1 cellular context compared by ENCODE assay signal in the genomic region with DNA sequence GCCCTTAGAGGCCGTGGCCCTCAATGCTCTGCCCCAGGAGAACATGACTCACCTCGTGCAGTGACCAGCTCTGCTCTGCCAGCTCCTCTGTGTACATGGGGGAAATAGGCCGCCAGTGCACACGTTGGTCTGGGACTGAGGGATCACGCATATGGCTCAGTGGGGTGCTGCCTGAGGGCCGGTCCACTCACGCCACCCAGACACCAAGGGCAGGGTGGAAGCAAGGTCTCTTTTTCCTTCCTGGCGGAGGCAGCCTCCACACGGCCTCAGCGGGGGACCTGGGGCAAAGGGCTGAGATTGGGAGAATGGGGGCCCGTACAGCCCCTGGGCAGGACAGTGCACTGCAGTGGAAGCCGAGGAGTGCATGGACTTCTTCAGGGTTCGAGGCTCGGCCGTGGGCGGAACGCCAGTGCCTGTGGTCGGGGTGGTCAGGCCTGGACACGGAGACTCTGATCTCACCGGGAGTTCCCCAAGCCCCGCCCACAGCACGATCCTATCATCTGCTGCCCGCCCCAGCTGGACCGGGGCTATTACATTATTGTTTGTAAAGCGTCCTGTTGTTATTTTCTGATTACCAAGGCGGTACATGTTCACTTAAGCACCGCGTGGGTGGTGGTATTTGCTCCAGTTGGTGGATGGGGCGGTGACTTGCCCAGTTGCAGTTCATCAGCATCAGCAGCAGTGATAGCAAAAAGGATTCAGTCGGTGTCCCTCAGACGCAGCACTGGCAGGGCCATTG.
TF ChIP-seq lines count a peak whose summit lies in the region.

No MANE protein-coding gene starts in this region.

TF ChIP-seq in HepG2, 621 proteins besides CTCF, POLR2A, EP300 and RAD21 (continued from another document and continues in another):
- TF ChIP-seq, protein P1, sequence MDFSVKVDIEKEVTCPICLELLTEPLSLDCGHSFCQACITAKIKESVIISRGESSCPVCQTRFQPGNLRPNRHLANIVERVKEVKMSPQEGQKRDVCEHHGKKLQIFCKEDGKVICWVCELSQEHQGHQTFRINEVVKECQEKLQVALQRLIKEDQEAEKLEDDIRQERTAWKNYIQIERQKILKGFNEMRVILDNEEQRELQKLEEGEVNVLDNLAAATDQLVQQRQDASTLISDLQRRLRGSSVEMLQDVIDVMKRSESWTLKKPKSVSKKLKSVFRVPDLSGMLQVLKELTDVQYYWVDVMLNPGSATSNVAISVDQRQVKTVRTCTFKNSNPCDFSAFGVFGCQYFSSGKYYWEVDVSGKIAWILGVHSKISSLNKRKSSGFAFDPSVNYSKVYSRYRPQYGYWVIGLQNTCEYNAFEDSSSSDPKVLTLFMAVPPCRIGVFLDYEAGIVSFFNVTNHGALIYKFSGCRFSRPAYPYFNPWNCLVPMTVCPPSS (IDR thresholded peaks at IDR 0.05) = no peak
- TF ChIP-seq ZFP41 (CRISPR knock-in tag; IDR thresholded peaks at IDR 0.05; ENCODE audit: borderline replicate concordance) (no peak), RBAK (CRISPR knock-in tag; IDR thresholded peaks at IDR 0.05) (peak; percentile 41; the same call in 1 of the 2 replicates), ZNF253 (CRISPR knock-in tag; IDR thresholded peaks at IDR 0.05; ENCODE audit: borderline replicate concordance) (0 out of 2 replicates have a peak, but pooled peaks have one; percentile 64), ISL2 (CRISPR knock-in tag; IDR thresholded peaks at IDR 0.05) (peak; percentile 40; the same call in 1 of the 2 replicates), KLF11 (CRISPR knock-in tag; IDR thresholded peaks at IDR 0.05) (peak; percentile 57; the same call in 1 of the 2 replicates), ZNF207 (IDR thresholded peaks at IDR 0.05; ENCODE audit: borderline replicate concordance) (no peak), KLF16 (CRISPR knock-in tag; IDR thresholded peaks at IDR 0.05) (no peak), TBX2 (CRISPR knock-in tag; IDR thresholded peaks at IDR 0.05; ENCODE audit: borderline replicate concordance) (peak; percentile 36; the same call in 1 of the 2 replicates), MXI1 (IDR thresholded peaks at IDR 0.05; ENCODE audit: borderline replicate concordance, low read depth, low read length) (peak; percentile 34; the same call in 1 of the 3 replicates), SP5 (CRISPR knock-in tag; IDR thresholded peaks at IDR 0.05; ENCODE audit: borderline replicate concordance, low read depth) (peak; percentile 74; the same call in 1 of the 2 replicates), ZNF501 (CRISPR knock-in tag; IDR thresholded peaks at IDR 0.05) (0 out of 2 replicates have a peak, but pooled peaks have one; percentile 28), FOXP1 (IDR thresholded peaks at IDR 0.05) (no peak), FOXP1 (CRISPR knock-in tag; IDR thresholded peaks at IDR 0.05) (peak; percentile 84), MEIS2 (CRISPR knock-in tag; IDR thresholded peaks at IDR 0.05) (peak; percentile 76; the same call in 1 of the 2 replicates), ZNF431 (CRISPR knock-in tag; IDR thresholded peaks at IDR 0.05; ENCODE audit: borderline replicate concordance, low read depth) (peak; percentile 45; the same call in 1 of the 2 replicates), AGO2 (optimal IDR thresholded peaks at IDR 0.05; ENCODE audit: low read depth, low read length) (peak; percentile 64), DPF2 (CRISPR knock-in tag; IDR thresholded peaks at IDR 0.05; ENCODE audit: borderline replicate concordance, low read depth) (no peak), ZNF614 (CRISPR knock-in tag; IDR thresholded peaks at IDR 0.05; ENCODE audit: borderline replicate concordance) (0 out of 2 replicates have a peak, but pooled peaks have one; percentile 35), SP1 (IDR thresholded peaks at IDR 0.05) (no peak), SP1 (CRISPR knock-in tag; IDR thresholded peaks at IDR 0.05) (peak; percentile 56; the same call in 1 of the 2 replicates), ZMAT3 (CRISPR knock-in tag; conservative IDR thresholded peaks at IDR 0.05) (peak; percentile 82), PCBP1 (IDR thresholded peaks at IDR 0.05; ENCODE audit: borderline replicate concordance, low read depth, low read length) (0 out of 2 replicates have a peak, but pooled peaks have one; percentile 27), BRD4 (CRISPR knock-in tag; IDR thresholded peaks at IDR 0.05) (peak; percentile 77; the same call in 1 of the 2 replicates), RXRA (CRISPR knock-in tag; IDR thresholded peaks at IDR 0.05) (0 out of 2 replicates have a peak, but pooled peaks have one; percentile 52), NFYB (CRISPR knock-in tag; IDR thresholded peaks at IDR 0.05) (no peak; the same call in 1 of the 2 replicates), ZBTB7B (CRISPR knock-in tag; IDR thresholded peaks at IDR 0.05) (peak; percentile 49; the same call in 1 of the 2 replicates), YY1 (IDR thresholded peaks at IDR 0.05; ENCODE audit: insufficient read depth, insufficient replicate concordance, low read depth, low read length) (peak; percentile 15), ZNF652 (CRISPR knock-in tag; IDR thresholded peaks at IDR 0.05; ENCODE audit: borderline replicate concordance, low read depth) (no peak), ZNF547 (CRISPR knock-in tag; IDR thresholded peaks at IDR 0.05) (0 out of 2 replicates have a peak, but pooled peaks have one; percentile 6), CBX1 (IDR thresholded peaks at IDR 0.05; ENCODE audit: low read depth) (peak; percentile 19), ZNF772 (CRISPR knock-in tag; IDR thresholded peaks at IDR 0.05) (0 out of 2 replicates have a peak, but pooled peaks have one; percentile 28), SMC3 (IDR thresholded peaks at IDR 0.05; ENCODE audit: low read length) (no peak), MIER3 (CRISPR knock-in tag; IDR thresholded peaks at IDR 0.05; ENCODE audit: borderline replicate concordance) (peak; percentile 29; the same call in 1 of the 2 replicates), ATRX (CRISPR knock-in tag; IDR thresholded peaks at IDR 0.05; ENCODE audit: borderline replicate concordance) (no peak), ZSCAN25 (CRISPR knock-in tag; IDR thresholded peaks at IDR 0.05) (no peak), TP53 (CRISPR knock-in tag; conservative IDR thresholded peaks at IDR 0.05) (no peak), ZNF383 (CRISPR knock-in tag; IDR thresholded peaks at IDR 0.05; ENCODE audit: borderline replicate concordance) (0 out of 2 replicates have a peak, but pooled peaks have one; percentile 40), ZNF549 (CRISPR knock-in tag; IDR thresholded peaks at IDR 0.05) (no peak), HDAC2 (CRISPR knock-in tag; IDR thresholded peaks at IDR 0.05) (no peak), POLR2AphosphoS5 (IDR thresholded peaks at IDR 0.05; ENCODE audit: low read depth, low read length) (peak; percentile 56; the same call in 1 of the 2 replicates), PHF20 (CRISPR knock-in tag; IDR thresholded peaks at IDR 0.05) (0 out of 2 replicates have a peak, but pooled peaks have one; percentile 28)
- TF ChIP-seq, protein P2, sequence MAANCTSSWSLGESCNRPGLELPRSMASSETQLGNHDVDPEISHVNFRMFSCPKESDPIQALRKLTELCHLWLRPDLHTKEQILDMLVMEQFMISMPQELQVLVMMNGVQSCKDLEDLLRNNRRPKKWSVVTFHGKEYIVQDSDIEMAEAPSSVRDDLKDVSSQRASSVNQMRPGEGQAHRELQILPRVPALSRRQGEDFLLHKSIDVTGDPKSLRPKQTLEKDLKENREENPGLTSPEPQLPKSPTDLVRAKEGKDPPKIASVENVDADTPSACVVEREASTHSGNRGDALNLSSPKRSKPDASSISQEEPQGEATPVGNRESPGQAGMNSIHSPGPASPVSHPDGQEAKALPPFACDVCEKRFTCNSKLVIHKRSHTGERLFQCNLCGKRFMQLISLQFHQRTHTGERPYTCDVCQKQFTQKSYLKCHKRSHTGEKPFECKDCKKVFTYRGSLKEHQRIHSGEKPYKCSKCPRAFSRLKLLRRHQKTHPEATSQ (CRISPR knock-in tag; IDR thresholded peaks at IDR 0.05; ENCODE audit: borderline replicate concordance) = 0 out of 2 replicates have a peak, but pooled peaks have one; percentile 44
- TF ChIP-seq, protein P3, sequence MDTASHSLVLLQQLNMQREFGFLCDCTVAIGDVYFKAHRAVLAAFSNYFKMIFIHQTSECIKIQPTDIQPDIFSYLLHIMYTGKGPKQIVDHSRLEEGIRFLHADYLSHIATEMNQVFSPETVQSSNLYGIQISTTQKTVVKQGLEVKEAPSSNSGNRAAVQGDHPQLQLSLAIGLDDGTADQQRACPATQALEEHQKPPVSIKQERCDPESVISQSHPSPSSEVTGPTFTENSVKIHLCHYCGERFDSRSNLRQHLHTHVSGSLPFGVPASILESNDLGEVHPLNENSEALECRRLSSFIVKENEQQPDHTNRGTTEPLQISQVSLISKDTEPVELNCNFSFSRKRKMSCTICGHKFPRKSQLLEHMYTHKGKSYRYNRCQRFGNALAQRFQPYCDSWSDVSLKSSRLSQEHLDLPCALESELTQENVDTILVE (CRISPR knock-in tag; IDR thresholded peaks at IDR 0.05) = no peak
- TF ChIP-seq, protein P4, sequence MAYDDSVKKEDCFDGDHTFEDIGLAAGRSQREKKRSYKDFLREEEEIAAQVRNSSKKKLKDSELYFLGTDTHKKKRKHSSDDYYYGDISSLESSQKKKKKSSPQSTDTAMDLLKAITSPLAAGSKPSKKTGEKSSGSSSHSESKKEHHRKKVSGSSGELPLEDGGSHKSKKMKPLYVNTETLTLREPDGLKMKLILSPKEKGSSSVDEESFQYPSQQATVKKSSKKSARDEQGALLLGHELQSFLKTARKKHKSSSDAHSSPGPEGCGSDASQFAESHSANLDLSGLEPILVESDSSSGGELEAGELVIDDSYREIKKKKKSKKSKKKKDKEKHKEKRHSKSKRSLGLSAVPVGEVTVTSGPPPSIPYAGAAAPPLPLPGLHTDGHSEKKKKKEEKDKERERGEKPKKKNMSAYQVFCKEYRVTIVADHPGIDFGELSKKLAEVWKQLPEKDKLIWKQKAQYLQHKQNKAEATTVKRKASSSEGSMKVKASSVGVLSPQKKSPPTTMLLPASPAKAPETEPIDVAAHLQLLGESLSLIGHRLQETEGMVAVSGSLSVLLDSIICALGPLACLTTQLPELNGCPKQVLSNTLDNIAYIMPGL (CRISPR knock-in tag; IDR thresholded peaks at IDR 0.05; ENCODE audit: borderline replicate concordance in 1 of 2, low read depth in 1 of 2) = peak in 1 of 2 experiments; percentile 71; a peak in 2 of 4 replicates
- TF ChIP-seq, protein P5, sequence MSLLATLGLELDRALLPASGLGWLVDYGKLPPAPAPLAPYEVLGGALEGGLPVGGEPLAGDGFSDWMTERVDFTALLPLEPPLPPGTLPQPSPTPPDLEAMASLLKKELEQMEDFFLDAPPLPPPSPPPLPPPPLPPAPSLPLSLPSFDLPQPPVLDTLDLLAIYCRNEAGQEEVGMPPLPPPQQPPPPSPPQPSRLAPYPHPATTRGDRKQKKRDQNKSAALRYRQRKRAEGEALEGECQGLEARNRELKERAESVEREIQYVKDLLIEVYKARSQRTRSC (CRISPR knock-in tag; IDR thresholded peaks at IDR 0.05; ENCODE audit: low read depth) = 0 out of 2 replicates have a peak, but pooled peaks have one; percentile 67
- TF ChIP-seq, protein P6, sequence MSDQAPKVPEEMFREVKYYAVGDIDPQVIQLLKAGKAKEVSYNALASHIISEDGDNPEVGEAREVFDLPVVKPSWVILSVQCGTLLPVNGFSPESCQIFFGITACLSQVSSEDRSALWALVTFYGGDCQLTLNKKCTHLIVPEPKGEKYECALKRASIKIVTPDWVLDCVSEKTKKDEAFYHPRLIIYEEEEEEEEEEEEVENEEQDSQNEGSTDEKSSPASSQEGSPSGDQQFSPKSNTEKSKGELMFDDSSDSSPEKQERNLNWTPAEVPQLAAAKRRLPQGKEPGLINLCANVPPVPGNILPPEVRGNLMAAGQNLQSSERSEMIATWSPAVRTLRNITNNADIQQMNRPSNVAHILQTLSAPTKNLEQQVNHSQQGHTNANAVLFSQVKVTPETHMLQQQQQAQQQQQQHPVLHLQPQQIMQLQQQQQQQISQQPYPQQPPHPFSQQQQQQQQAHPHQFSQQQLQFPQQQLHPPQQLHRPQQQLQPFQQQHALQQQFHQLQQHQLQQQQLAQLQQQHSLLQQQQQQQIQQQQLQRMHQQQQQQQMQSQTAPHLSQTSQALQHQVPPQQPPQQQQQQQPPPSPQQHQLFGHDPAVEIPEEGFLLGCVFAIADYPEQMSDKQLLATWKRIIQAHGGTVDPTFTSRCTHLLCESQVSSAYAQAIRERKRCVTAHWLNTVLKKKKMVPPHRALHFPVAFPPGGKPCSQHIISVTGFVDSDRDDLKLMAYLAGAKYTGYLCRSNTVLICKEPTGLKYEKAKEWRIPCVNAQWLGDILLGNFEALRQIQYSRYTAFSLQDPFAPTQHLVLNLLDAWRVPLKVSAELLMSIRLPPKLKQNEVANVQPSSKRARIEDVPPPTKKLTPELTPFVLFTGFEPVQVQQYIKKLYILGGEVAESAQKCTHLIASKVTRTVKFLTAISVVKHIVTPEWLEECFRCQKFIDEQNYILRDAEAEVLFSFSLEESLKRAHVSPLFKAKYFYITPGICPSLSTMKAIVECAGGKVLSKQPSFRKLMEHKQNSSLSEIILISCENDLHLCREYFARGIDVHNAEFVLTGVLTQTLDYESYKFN (CRISPR knock-in tag; conservative IDR thresholded peaks at IDR 0.05) = peak; percentile 45; the same call in 1 of the 2 replicates
- TF ChIP-seq, protein P7, sequence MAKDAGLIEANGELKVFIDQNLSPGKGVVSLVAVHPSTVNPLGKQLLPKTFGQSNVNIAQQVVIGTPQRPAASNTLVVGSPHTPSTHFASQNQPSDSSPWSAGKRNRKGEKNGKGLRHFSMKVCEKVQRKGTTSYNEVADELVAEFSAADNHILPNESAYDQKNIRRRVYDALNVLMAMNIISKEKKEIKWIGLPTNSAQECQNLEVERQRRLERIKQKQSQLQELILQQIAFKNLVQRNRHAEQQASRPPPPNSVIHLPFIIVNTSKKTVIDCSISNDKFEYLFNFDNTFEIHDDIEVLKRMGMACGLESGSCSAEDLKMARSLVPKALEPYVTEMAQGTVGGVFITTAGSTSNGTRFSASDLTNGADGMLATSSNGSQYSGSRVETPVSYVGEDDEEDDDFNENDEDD (CRISPR knock-in tag; IDR thresholded peaks at IDR 0.05; ENCODE audit: borderline replicate concordance) = peak; percentile 47; the same call in 1 of the 2 replicates
- TF ChIP-seq, protein P8, sequence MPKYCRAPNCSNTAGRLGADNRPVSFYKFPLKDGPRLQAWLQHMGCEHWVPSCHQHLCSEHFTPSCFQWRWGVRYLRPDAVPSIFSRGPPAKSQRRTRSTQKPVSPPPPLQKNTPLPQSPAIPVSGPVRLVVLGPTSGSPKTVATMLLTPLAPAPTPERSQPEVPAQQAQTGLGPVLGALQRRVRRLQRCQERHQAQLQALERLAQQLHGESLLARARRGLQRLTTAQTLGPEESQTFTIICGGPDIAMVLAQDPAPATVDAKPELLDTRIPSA (CRISPR knock-in tag; IDR thresholded peaks at IDR 0.05; ENCODE audit: borderline replicate concordance) = no peak
- TF ChIP-seq, protein P9, sequence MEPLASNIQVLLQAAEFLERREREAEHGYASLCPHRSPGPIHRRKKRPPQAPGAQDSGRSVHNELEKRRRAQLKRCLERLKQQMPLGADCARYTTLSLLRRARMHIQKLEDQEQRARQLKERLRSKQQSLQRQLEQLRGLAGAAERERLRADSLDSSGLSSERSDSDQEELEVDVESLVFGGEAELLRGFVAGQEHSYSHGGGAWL (CRISPR knock-in tag; IDR thresholded peaks at IDR 0.05) = peak; percentile 84
- TF ChIP-seq, protein P10, sequence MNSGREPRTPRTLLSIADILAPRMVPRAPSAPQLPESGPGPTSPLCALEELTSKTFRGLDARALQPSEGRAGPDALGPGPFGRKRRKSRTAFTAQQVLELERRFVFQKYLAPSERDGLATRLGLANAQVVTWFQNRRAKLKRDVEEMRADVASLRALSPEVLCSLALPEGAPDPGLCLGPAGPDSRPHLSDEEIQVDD (CRISPR knock-in tag; IDR thresholded peaks at IDR 0.05; ENCODE audit: borderline replicate concordance) = peak; percentile 58; the same call in 1 of the 2 replicates
